Comparison of ENCODE assay signal across 1 cellular context in the genomic region with DNA sequence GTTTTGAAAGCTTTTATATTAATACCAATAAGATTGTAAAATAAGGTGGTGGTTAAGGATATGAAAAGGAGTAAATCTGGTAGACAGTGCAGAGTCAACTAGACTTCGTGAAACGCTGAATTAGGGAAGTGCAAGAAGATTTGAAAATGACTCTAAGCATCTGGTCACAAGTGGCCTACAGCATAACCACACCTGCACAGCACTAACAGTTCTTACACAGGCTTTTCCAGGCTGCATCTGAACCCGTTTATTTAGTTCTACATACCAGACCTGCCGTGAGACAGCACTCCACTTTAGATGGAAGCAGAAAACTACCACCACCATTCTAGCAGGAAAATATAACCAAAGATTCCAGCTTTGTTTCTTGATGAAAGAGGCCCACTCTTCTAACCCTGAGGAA.
TF ChIP-seq lines count a peak whose summit lies in the region.

No MANE protein-coding gene starts in this region.

TF ChIP-seq in K562, 482 proteins besides CTCF, POLR2A, EP300 and RAD21 (continued from another document):
- TF ChIP-seq, protein P1, sequence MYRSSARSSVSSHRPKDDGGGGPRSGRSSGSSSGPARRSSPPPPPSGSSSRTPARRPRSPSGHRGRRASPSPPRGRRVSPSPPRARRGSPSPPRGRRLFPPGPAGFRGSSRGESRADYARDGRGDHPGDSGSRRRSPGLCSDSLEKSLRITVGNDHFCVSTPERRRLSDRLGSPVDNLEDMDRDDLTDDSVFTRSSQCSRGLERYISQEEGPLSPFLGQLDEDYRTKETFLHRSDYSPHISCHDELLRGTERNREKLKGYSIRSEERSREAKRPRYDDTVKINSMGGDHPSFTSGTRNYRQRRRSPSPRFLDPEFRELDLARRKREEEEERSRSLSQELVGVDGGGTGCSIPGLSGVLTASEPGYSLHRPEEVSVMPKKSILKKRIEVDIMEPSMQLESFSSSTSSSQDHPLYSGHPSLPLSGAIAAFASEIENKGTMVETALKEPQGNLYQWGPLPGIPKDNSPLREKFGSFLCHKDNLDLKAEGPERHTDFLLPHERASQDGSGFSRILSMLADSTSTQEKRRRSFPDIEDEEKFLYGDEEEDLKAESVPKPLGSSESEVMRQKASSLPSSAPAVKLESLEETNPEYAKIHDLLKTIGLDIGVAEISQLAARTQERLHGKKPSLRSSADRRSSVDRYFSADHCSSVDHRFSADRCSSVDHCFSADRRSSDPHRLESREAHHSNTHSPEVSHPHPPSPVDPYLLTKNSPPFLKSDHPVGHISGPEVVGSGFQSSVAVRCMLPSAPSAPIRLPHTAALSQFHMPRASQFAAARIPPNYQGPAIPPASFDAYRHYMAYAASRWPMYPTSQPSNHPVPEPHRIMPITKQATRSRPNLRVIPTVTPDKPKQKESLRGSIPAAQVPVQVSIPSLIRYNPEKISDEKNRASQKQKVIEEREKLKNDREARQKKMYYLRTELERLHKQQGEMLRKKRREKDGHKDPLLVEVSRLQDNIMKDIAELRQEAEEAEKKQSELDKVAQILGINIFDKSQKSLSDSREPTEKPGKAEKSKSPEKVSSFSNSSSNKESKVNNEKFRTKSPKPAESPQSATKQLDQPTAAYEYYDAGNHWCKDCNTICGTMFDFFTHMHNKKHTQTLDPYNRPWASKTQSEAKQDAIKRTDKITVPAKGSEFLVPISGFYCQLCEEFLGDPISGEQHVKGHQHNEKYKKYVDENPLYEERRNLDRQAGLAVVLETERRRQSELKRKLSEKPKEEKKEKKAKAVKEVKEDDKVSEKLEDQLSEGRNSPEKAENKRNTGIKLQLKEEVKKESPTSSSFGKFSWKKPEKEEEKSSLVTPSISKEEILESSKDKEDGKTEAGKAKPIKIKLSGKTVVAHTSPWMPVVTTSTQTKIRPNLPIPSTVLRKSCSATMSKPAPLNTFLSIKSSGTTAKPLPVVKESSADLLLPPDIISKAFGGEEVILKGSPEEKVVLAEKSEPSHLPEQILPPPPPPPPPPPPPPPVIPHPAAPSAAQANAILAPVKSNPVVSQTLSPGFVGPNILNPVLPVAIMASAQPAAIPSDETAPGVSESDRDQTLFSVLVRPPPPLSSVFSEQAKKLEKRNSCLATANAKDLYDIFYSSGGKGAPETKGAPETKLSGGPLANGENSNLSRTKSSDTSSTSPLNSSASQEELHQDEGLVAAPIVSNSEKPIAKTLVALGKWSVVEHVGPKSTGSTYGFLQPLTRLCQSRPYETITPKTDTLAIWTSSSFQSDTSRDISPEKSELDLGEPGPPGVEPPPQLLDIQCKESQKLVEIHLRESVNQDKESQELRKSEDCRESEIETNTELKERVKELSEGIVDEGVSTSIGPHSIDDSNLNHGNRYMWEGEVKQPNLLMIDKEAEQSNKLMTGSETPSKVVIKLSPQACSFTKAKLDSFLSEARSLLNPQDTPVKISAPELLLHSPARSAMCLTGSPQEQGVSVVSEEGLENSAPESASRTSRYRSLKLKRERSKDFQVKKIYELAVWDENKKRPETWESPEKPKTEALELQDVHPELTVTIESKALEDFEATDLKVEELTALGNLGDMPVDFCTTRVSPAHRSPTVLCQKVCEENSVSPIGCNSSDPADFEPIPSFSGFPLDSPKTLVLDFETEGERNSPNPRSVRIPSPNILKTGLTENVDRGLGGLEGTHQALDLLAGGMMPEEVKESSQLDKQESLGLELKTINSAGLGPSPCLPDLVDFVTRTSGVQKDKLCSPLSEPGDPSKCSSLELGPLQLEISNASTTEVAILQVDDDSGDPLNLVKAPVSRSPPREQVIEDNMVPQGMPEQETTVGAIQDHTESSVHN (IDR thresholded peaks at IDR 0.05; ENCODE audit: borderline replicate concordance in 1 of 2, low read depth in 1 of 2), result no peak
- TF ChIP-seq ZSCAN29 (IDR thresholded peaks at IDR 0.05), result peak; percentile 83
- no peak for TF ChIP-seq E2F3 (CRISPR knock-in tag; IDR thresholded peaks at IDR 0.05)
- TF ChIP-seq BACH1 (tag; IDR thresholded peaks at IDR 0.05), result 0 out of 2 replicates have a peak, but pooled peaks have one; percentile 36
- TF ChIP-seq NRF1 (conservative IDR thresholded peaks at IDR 0.05 in 1 of 2, IDR thresholded peaks at IDR 0.05 in 1 of 2), result peak; percentile 82 to 84
- no peak for TF ChIP-seq KLF16 (IDR thresholded peaks at IDR 0.05)
- TF ChIP-seq SAFB2 (IDR thresholded peaks at IDR 0.05; ENCODE audit: borderline replicate concordance, low read depth, low read length, severe bottlenecking), result no peak
- TF ChIP-seq, protein P2, sequence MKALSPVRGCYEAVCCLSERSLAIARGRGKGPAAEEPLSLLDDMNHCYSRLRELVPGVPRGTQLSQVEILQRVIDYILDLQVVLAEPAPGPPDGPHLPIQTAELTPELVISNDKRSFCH (CRISPR knock-in tag; IDR thresholded peaks at IDR 0.05), result no peak
- TF ChIP-seq, protein P2 (tag; IDR thresholded peaks at IDR 0.05), result no peak
- no peak for TF ChIP-seq STAT5A (IDR thresholded peaks at IDR 0.05; ENCODE audit: borderline replicate concordance, low read length)
- TF ChIP-seq JUN (IDR thresholded peaks at IDR 0.05; ENCODE audit: borderline replicate concordance, low read depth, low read length), result no peak
- TF ChIP-seq JUN (CRISPR knock-in tag; IDR thresholded peaks at IDR 0.05; ENCODE audit: borderline replicate concordance), result no peak
- TF ChIP-seq XRCC5 (IDR thresholded peaks at IDR 0.05; ENCODE audit: low read depth, low read length), result no peak
- TF ChIP-seq KLF13 (tag; IDR thresholded peaks at IDR 0.05; ENCODE audit: borderline replicate concordance, low read depth), result no peak
- no peak for TF ChIP-seq YY1 (IDR thresholded peaks at IDR 0.05; ENCODE audit: borderline replicate concordance in 1 of 3, control insufficient read depth in 1 of 3, extremely low read depth in 1 of 3, insufficient read depth in 3 of 3, insufficient read length in 1 of 3, insufficient replicate concordance in 2 of 3, low read depth in 1 of 3, low read length in 2 of 3)
- no peak for TF ChIP-seq ZNF668 (CRISPR knock-in tag; IDR thresholded peaks at IDR 0.05)
- TF ChIP-seq, protein P3, sequence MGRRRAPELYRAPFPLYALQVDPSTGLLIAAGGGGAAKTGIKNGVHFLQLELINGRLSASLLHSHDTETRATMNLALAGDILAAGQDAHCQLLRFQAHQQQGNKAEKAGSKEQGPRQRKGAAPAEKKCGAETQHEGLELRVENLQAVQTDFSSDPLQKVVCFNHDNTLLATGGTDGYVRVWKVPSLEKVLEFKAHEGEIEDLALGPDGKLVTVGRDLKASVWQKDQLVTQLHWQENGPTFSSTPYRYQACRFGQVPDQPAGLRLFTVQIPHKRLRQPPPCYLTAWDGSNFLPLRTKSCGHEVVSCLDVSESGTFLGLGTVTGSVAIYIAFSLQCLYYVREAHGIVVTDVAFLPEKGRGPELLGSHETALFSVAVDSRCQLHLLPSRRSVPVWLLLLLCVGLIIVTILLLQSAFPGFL (CRISPR knock-in tag; IDR thresholded peaks at IDR 0.05), result no peak
- TF ChIP-seq, protein P4, sequence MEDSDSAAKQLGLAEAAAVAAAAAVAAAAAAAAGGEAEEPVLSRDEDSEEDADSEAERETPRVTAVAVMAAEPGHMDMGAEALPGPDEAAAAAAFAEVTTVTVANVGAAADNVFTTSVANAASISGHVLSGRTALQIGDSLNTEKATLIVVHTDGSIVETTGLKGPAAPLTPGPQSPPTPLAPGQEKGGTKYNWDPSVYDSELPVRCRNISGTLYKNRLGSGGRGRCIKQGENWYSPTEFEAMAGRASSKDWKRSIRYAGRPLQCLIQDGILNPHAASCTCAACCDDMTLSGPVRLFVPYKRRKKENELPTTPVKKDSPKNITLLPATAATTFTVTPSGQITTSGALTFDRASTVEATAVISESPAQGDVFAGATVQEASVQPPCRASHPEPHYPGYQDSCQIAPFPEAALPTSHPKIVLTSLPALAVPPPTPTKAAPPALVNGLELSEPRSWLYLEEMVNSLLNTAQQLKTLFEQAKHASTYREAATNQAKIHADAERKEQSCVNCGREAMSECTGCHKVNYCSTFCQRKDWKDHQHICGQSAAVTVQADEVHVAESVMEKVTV (CRISPR knock-in tag; IDR thresholded peaks at IDR 0.05), result no peak
- TF ChIP-seq ILK (tag; IDR thresholded peaks at IDR 0.05; ENCODE audit: borderline replicate concordance, low read depth), result no peak
- TF ChIP-seq ZNF589 (CRISPR knock-in tag; IDR thresholded peaks at IDR 0.05; ENCODE audit: low read depth), result no peak
- no peak for TF ChIP-seq RNF2 (IDR thresholded peaks at IDR 0.05)
- no peak for TF ChIP-seq POLR2G (IDR thresholded peaks at IDR 0.05; ENCODE audit: low read depth, low read length)
